ENCODE assay signal across 1 cellular context in the genomic region with DNA sequence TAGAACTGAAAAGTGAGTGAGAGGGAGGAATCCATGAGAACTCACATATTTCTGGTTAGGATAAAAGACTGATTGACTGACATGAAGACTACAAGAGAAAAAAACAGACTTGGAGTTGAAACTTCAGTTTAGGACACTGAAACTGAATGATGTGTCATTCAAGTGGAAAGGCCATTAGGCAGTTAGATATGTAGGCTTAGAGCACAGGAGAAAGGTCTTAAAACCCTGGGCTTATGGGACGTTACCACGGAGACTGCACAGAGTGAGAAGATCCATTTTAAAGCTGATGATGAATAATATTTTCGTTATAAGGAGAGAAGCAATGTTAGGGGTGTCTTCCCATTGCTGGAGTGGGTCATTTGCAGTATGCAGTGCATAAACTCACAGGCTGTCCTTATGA.
TF ChIP-seq lines count a peak whose summit lies in the region.

No MANE protein-coding gene starts in this region.

TF ChIP-seq in H1, 55 proteins besides CTCF, POLR2A, EP300 and RAD21 (continued from another document):
- no peak for TF ChIP-seq CHD2 (IDR thresholded peaks at IDR 0.05; ENCODE audit: low read length)
- TF ChIP-seq CHD1 (IDR thresholded peaks at IDR 0.05; ENCODE audit: low read depth, low read length) = no peak
- TF ChIP-seq GTF2F1 (IDR thresholded peaks at IDR 0.05; ENCODE audit: borderline replicate concordance, low read depth, low read length) = no peak
- no peak for TF ChIP-seq BCL11A (IDR thresholded peaks at IDR 0.05; ENCODE audit: low read depth in 2 of 2, low read length in 2 of 2)
- TF ChIP-seq, protein P1, sequence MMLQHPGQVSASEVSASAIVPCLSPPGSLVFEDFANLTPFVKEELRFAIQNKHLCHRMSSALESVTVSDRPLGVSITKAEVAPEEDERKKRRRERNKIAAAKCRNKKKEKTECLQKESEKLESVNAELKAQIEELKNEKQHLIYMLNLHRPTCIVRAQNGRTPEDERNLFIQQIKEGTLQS (IDR thresholded peaks at IDR 0.05; ENCODE audit: insufficient read depth, low read depth, low read length) = no peak
